In genomic region chr1:81501485-81501884, GRCh38 we compare ENCODE assay signal across 7 cellular contexts.
DNase-seq lines count a peak whose midpoint lies in the region; ATAC-seq lines count a peak whose summit lies in the region.
"Not testable (repeated sequence)": the region's sequence is repeated elsewhere in the genome, so short reads cannot be mapped to it uniquely, and the experiment has no call there.

No MANE protein-coding gene starts in this region.

- not testable (repeated sequence) for H3K27ac Mint-ChIP-seq in T-cell; activated CD8-positive, alpha-beta memory T cell treated with anti-CD3 and anti-CD28 coated beads, Interleukin-2, amount 10 ng/mL, durations not matched to agents 7 days and 5 days; activated T-cell treated with anti-CD3 and anti-CD28 coated beads, Interleukin-2, amount 50 U/mL, for 72 hours; activated naive CD4-positive, alpha-beta T cell treated with anti-CD3 and anti-CD28 coated beads, Interleukin-2, amount 50 U/mL, for 72 hours; naive thymus-derived CD8-positive, alpha-beta T cell; stimulated activated effector memory CD8-positive, alpha-beta T cell treated with anti-CD3 and anti-CD28 coated beads, Interleukin-12 subunit alpha, Interleukin-12 subunit beta, amount 100 ng/mL, for 72 hours

- peak in 3 of 4 experiments; percentile 46 to 57 (median 51) for ATAC-seq in T-cell (replicated peaks in 1 of 4)
- peak; percentile 9 for ATAC-seq in activated CD8-positive, alpha-beta memory T cell treated with anti-CD3 and anti-CD28 coated beads, Interleukin-2, amount 10 ng/mL, durations not matched to agents 7 days and 5 days
- ATAC-seq in activated T-cell treated with anti-CD3 and anti-CD28 coated beads, Interleukin-2, amount 50 U/mL, for 72 hours (replicated peaks in 1 of 2), result peak; percentile 69 to 73
- ATAC-seq in activated naive CD4-positive, alpha-beta T cell treated with anti-CD3 and anti-CD28 coated beads, Interleukin-2, amount 50 U/mL, for 72 hours, result peak; percentile 36 to 38
- ATAC-seq in naive thymus-derived CD8-positive, alpha-beta T cell, result peak; percentile 56 to 75
- ATAC-seq in stimulated activated effector memory CD8-positive, alpha-beta T cell treated with anti-CD3 and anti-CD28 coated beads, Interleukin-12 subunit alpha, Interleukin-12 subunit beta, amount 100 ng/mL, for 72 hours, result peak; percentile 73
- ATAC-seq in stimulated activated naive CD8-positive, alpha-beta T cell treated with anti-CD3 and anti-CD28 coated beads, Interleukin-15, Interleukin-2, amounts not matched to agents 100 U/mL and 50 U/mL, for 24 hours, result peak; percentile 51

- not testable (repeated sequence) for H3K27me3 Mint-ChIP-seq in T-cell; activated CD8-positive, alpha-beta memory T cell treated with anti-CD3 and anti-CD28 coated beads, Interleukin-2, amount 10 ng/mL, durations not matched to agents 7 days and 5 days; activated T-cell treated with anti-CD3 and anti-CD28 coated beads, Interleukin-2, amount 50 U/mL, for 72 hours (ENCODE audit: low read depth); naive thymus-derived CD8-positive, alpha-beta T cell

- not testable (repeated sequence) for DNase-seq in T-cell; activated CD8-positive, alpha-beta memory T cell treated with anti-CD3 and anti-CD28 coated beads, Interleukin-2, amount 10 ng/mL, durations not matched to agents 7 days and 5 days; activated T-cell treated with anti-CD3 and anti-CD28 coated beads, Interleukin-2, amount 50 U/mL, for 72 hours; activated naive CD4-positive, alpha-beta T cell treated with anti-CD3 and anti-CD28 coated beads, Interleukin-2, amount 50 U/mL, for 72 hours (ENCODE audit: low spot score in 2 of 2); naive thymus-derived CD8-positive, alpha-beta T cell; stimulated activated effector memory CD8-positive, alpha-beta T cell treated with anti-CD3 and anti-CD28 coated beads, Interleukin-12 subunit alpha, Interleukin-12 subunit beta, amount 100 ng/mL, for 72 hours (ENCODE audit: low spot score in 2 of 2); stimulated activated naive CD8-positive, alpha-beta T cell treated with anti-CD3 and anti-CD28 coated beads, Interleukin-15, Interleukin-2, amounts not matched to agents 100 U/mL and 50 U/mL, for 24 hours

- H3K36me3 Mint-ChIP-seq in T-cell; activated CD8-positive, alpha-beta memory T cell treated with anti-CD3 and anti-CD28 coated beads, Interleukin-2, amount 10 ng/mL, durations not matched to agents 7 days and 5 days; activated T-cell treated with anti-CD3 and anti-CD28 coated beads, Interleukin-2, amount 50 U/mL, for 72 hours (ENCODE audit: insufficient read depth in 2 of 2); activated naive CD4-positive, alpha-beta T cell treated with anti-CD3 and anti-CD28 coated beads, Interleukin-2, amount 50 U/mL, for 72 hours; naive thymus-derived CD8-positive, alpha-beta T cell; stimulated activated effector memory CD8-positive, alpha-beta T cell treated with anti-CD3 and anti-CD28 coated beads, Interleukin-12 subunit alpha, Interleukin-12 subunit beta, amount 100 ng/mL, for 72 hours: not testable (repeated sequence)

- not testable (repeated sequence) for H3K9me3 Mint-ChIP-seq in T-cell; activated CD8-positive, alpha-beta memory T cell treated with anti-CD3 and anti-CD28 coated beads, Interleukin-2, amount 10 ng/mL, durations not matched to agents 7 days and 5 days (ENCODE audit: low read depth); activated T-cell treated with anti-CD3 and anti-CD28 coated beads, Interleukin-2, amount 50 U/mL, for 72 hours; activated naive CD4-positive, alpha-beta T cell treated with anti-CD3 and anti-CD28 coated beads, Interleukin-2, amount 50 U/mL, for 72 hours; naive thymus-derived CD8-positive, alpha-beta T cell; stimulated activated effector memory CD8-positive, alpha-beta T cell treated with anti-CD3 and anti-CD28 coated beads, Interleukin-12 subunit alpha, Interleukin-12 subunit beta, amount 100 ng/mL, for 72 hours

- POLR2A ChIA-PET in T-cell (lab: Charles Lee); naive thymus-derived CD8-positive, alpha-beta T cell (lab: Charles Lee): not testable (repeated sequence)

- not testable (repeated sequence) for H3K4me1 Mint-ChIP-seq in T-cell; activated CD8-positive, alpha-beta memory T cell treated with anti-CD3 and anti-CD28 coated beads, Interleukin-2, amount 10 ng/mL, durations not matched to agents 7 days and 5 days; activated T-cell treated with anti-CD3 and anti-CD28 coated beads, Interleukin-2, amount 50 U/mL, for 72 hours (ENCODE audit: low read depth); naive thymus-derived CD8-positive, alpha-beta T cell; stimulated activated effector memory CD8-positive, alpha-beta T cell treated with anti-CD3 and anti-CD28 coated beads, Interleukin-12 subunit alpha, Interleukin-12 subunit beta, amount 100 ng/mL, for 72 hours

- CTCF ChIA-PET in T-cell (lab: Charles Lee); activated CD8-positive, alpha-beta memory T cell treated with anti-CD3 and anti-CD28 coated beads, Interleukin-2, amount 10 ng/mL, durations not matched to agents 7 days and 5 days (lab: Charles Lee): not testable (repeated sequence)

- not testable (repeated sequence) for H3K4me3 Mint-ChIP-seq in T-cell; activated CD8-positive, alpha-beta memory T cell treated with anti-CD3 and anti-CD28 coated beads, Interleukin-2, amount 10 ng/mL, durations not matched to agents 7 days and 5 days; activated T-cell treated with anti-CD3 and anti-CD28 coated beads, Interleukin-2, amount 50 U/mL, for 72 hours; naive thymus-derived CD8-positive, alpha-beta T cell; stimulated activated effector memory CD8-positive, alpha-beta T cell treated with anti-CD3 and anti-CD28 coated beads, Interleukin-12 subunit alpha, Interleukin-12 subunit beta, amount 100 ng/mL, for 72 hours

Comparison
In these comparisons a context has a peak if more than half of its experiments do, and no peak if none do; other contexts are left out.
1. ATAC-seq: peak in every context shown above with its lines; median percentile 73 in stimulated activated effector memory CD8-positive, alpha-beta T cell treated with anti-CD3 and anti-CD28 coated beads, Interleukin-12 subunit alpha, Interleukin-12 subunit beta, amount 100 ng/mL, for 72 hours; 71 in activated T-cell treated with anti-CD3 and anti-CD28 coated beads, Interleukin-2, amount 50 U/mL, for 72 hours; 66 in naive thymus-derived CD8-positive, alpha-beta T cell; 51 in T-cell; 51 in stimulated activated naive CD8-positive, alpha-beta T cell treated with anti-CD3 and anti-CD28 coated beads, Interleukin-15, Interleukin-2, amounts not matched to agents 100 U/mL and 50 U/mL, for 24 hours; 37 in activated naive CD4-positive, alpha-beta T cell treated with anti-CD3 and anti-CD28 coated beads, Interleukin-2, amount 50 U/mL, for 72 hours; 9 in activated CD8-positive, alpha-beta memory T cell treated with anti-CD3 and anti-CD28 coated beads, Interleukin-2, amount 10 ng/mL, durations not matched to agents 7 days and 5 days.